In genomic region chr11:16881766-16882165, GRCh38 we compare ENCODE assay signal across 1 cellular context.
TF ChIP-seq lines count a peak whose summit lies in the region.

No MANE protein-coding gene starts in this region.

TF ChIP-seq in K562, 482 proteins besides CTCF, POLR2A, EP300 and RAD21 (continued from another document):
- TF ChIP-seq TFAP4 (CRISPR knock-in tag; IDR thresholded peaks at IDR 0.05; ENCODE audit: borderline replicate concordance) (no peak), ZNF561 (CRISPR knock-in tag; conservative IDR thresholded peaks at IDR 0.05) (no peak), FOSL1 (tag; conservative IDR thresholded peaks at IDR 0.05) (no peak), MLLT1 (IDR thresholded peaks at IDR 0.05) (no peak), POLR3A (IDR thresholded peaks at IDR 0.05; ENCODE audit: borderline replicate concordance, extremely low read depth, insufficient read depth, insufficient read length) (no peak), ZNF512 (tag; IDR thresholded peaks at IDR 0.05) (no peak), GATA2 (CRISPR knock-in tag; IDR thresholded peaks at IDR 0.05) (no peak), POLR2H (tag; IDR thresholded peaks at IDR 0.05; ENCODE audit: low read depth) (no peak)
